Comparison of ENCODE assay signal across 7 cellular contexts in genomic region chr13:44141725-44142539, GRCh38.
DNase-seq lines count a peak whose midpoint lies in the region; ATAC-seq, FAIRE-seq and TF ChIP-seq lines count a peak whose summit lies in the region.

No MANE protein-coding gene starts in this region.

- peak overlapping the region; percentile 85 for H3K27ac ChIP-seq in astrocyte (ENCODE audit: low read depth, low read length)

- peak overlapping the region; percentile 77 for H3K4me3 ChIP-seq in astrocyte (ENCODE audit: insufficient read depth, low read depth, low read length)

- no peaks in the 10 kb centered on the region for H3K9me3 Mint-ChIP-seq in T-helper 2 cell treated with Interferon-gamma antibody and Interleukin-4, amounts not matched to agents 5 μg/mL and 100 μg/mL, for 36 hours
- no peaks in the 10 kb centered on the region for H3K9me3 Mint-ChIP-seq in astrocyte (ENCODE audit: unreplicated experiment)

- H3K27ac Mint-ChIP-seq in T-helper 2 cell treated with Interferon-gamma antibody and Interleukin-4, amounts not matched to agents 5 μg/mL and 100 μg/mL, for 36 hours = peak overlapping the region; percentile 49
- peak overlapping the region; percentile 98 for H3K27ac Mint-ChIP-seq in astrocyte (ENCODE audit: unreplicated experiment)

- no peaks in the 10 kb centered on the region for H3K36me3 Mint-ChIP-seq in T-helper 2 cell treated with Interferon-gamma antibody and Interleukin-4, amounts not matched to agents 5 μg/mL and 100 μg/mL, for 36 hours (ENCODE audit: low read depth)
- H3K36me3 Mint-ChIP-seq in astrocyte (ENCODE audit: low read depth, unreplicated experiment) = peaks cover 2% of the 10 kb centered on the region

- H3K9ac ChIP-seq in astrocyte (ENCODE audit: low read length) = peak overlapping the region; percentile 90

- peak overlapping the region; percentile 94 for H2AFZ ChIP-seq in astrocyte (ENCODE audit: low read depth, low read length)

- H3K4me3 Mint-ChIP-seq in T-helper 2 cell treated with Interferon-gamma antibody and Interleukin-4, amounts not matched to agents 5 μg/mL and 100 μg/mL, for 36 hours = peak overlapping the region; percentile 89
- peak overlapping the region; percentile 90 for H3K4me3 Mint-ChIP-seq in astrocyte (ENCODE audit: unreplicated experiment)

- ATAC-seq in GM18499 (IDR thresholded peaks at IDR 0.05; ENCODE audit: insufficient read depth, unreplicated experiment) = peak; percentile 90
- peak; percentile 100 for ATAC-seq in HG02884 (IDR thresholded peaks at IDR 0.05; ENCODE audit: unreplicated experiment)

- no peak for TF ChIP-seq CTCF in astrocyte (IDR thresholded peaks at IDR 0.05; ENCODE audit: insufficient read depth, low read depth, low read length)

- H3K9me3 ChIP-seq in astrocyte (ENCODE audit: insufficient read depth, low read depth, low read length) = no peaks in the 10 kb centered on the region

- no peak for FAIRE-seq in astrocyte (lab: Jason Lieb, UNC)

- peaks cover 52% of the 10 kb centered on the region for H3K27me3 Mint-ChIP-seq in T-helper 2 cell treated with Interferon-gamma antibody and Interleukin-4, amounts not matched to agents 5 μg/mL and 100 μg/mL, for 36 hours (ENCODE audit: low read depth)
- no peaks in the 10 kb centered on the region for H3K27me3 Mint-ChIP-seq in astrocyte (ENCODE audit: low read depth, unreplicated experiment)

- no peaks in the 10 kb centered on the region for H3K27me3 ChIP-seq in astrocyte (ENCODE audit: insufficient read depth, low read length)

- H3K4me1 Mint-ChIP-seq in T-helper 2 cell treated with Interferon-gamma antibody and Interleukin-4, amounts not matched to agents 5 μg/mL and 100 μg/mL, for 36 hours (ENCODE audit: low read depth) = peaks cover 18% of the 10 kb centered on the region
- H3K4me1 Mint-ChIP-seq in astrocyte (ENCODE audit: low read depth, unreplicated experiment) = peaks cover 19% of the 10 kb centered on the region

- no peaks in the 10 kb centered on the region for H4K20me1 ChIP-seq in astrocyte (ENCODE audit: insufficient read depth, low read length)

- H3K4me1 ChIP-seq in astrocyte (ENCODE audit: insufficient read depth, low read length) = peaks cover 19% of the 10 kb centered on the region

- H3K4me2 ChIP-seq in astrocyte (ENCODE audit: low read length) = peak overlapping the region; percentile 88

- H3K36me3 ChIP-seq in astrocyte (ENCODE audit: insufficient read depth, low read length) = no peaks in the 10 kb centered on the region

- DNase-seq in NCI-H146 treated with DMSO at 0.1 percent for 48 hours (lab: John Stamatoyannopoulos, UW; ENCODE audit: unreplicated experiment) (peak; percentile 87), astrocyte (ENCODE audit: low read depth) (peak; percentile 83), hepatic stellate cell (ENCODE audit: low spot score) (peak; percentile 94), renal cortical epithelial cell (ENCODE audit: low read depth) (peak; percentile 92)
- peak; percentile 96 for DNase-seq in T-helper 2 cell treated with Interferon-gamma antibody and Interleukin-4, amounts not matched to agents 5 μg/mL and 100 μg/mL, for 36 hours (ENCODE audit: low spot score)

- no peaks in the 10 kb centered on the region for H3K79me2 ChIP-seq in astrocyte (ENCODE audit: insufficient read depth, low read length)

Comparison
In these comparisons a context has a peak if more than half of its experiments do, and no peak if none do; other contexts are left out.
1. Peak in every context shown above with its lines: DNase-seq, ATAC-seq, H3K4me3 ChIP-seq and H3K27ac ChIP-seq.